ENCODE assay signal across 34 cellular contexts in genomic region chr9:128262687-128263086, GRCh38.
"Had no signal": no experiment of that assay in that cellular context is flagged by ENCODE, and none has a peak within 500 bp of the region (broad histone marks: within the 10 kb centered on the region; RNA-seq: fewer than 3 reads in every experiment).

No MANE protein-coding gene starts in this region.

- H3K4me1 Mint-ChIP-seq: activated B cell treated with CpG ODN at 0.5 μM for 24 hours; activated CD4-positive, alpha-beta memory T cell treated with anti-CD3 and anti-CD28 coated beads, Interleukin-2, amount 10 ng/mL, durations not matched to agents 7 days and 5 days; activated CD4-positive, alpha-beta T cell treated with anti-CD3 and anti-CD28 coated beads for 36 hours; activated CD4-positive, alpha-beta T cell treated with anti-CD3 and anti-CD28 coated beads, Interleukin-2, amount 10 ng/mL, durations not matched to agents 7 days and 5 days had no signal

- H3K4me3 Mint-ChIP-seq: activated B cell treated with CpG ODN at 0.5 μM for 24 hours; activated CD4-positive, alpha-beta memory T cell treated with anti-CD3 and anti-CD28 coated beads, Interleukin-2, amount 10 ng/mL, durations not matched to agents 7 days and 5 days; activated CD4-positive, alpha-beta T cell treated with anti-CD3 and anti-CD28 coated beads for 36 hours; activated CD4-positive, alpha-beta T cell treated with anti-CD3 and anti-CD28 coated beads, Interleukin-2, amount 10 ng/mL, durations not matched to agents 7 days and 5 days; activated naive CD8-positive, alpha-beta T cell; activated T-cell treated with anti-CD3 and anti-CD28 coated beads, Interleukin-2, amount 50 U/mL, for 24 hours; activated T-cell treated with anti-CD3 and anti-CD28 coated beads, Interleukin-2, amount 50 U/mL, for 72 hours; effector memory CD8-positive, alpha-beta T cell; T-helper 17 cell; T-helper 2 cell treated with Interferon-gamma antibody and Interleukin-4, amounts not matched to agents 5 μg/mL and 100 μg/mL, for 36 hours had no signal

- H3K27ac Mint-ChIP-seq: activated B cell treated with CpG ODN at 0.5 μM for 24 hours; activated CD4-positive, alpha-beta memory T cell treated with anti-CD3 and anti-CD28 coated beads, Interleukin-2, amount 10 ng/mL, durations not matched to agents 7 days and 5 days; activated CD4-positive, alpha-beta T cell treated with anti-CD3 and anti-CD28 coated beads for 36 hours; activated naive CD8-positive, alpha-beta T cell; activated T-cell treated with anti-CD3 and anti-CD28 coated beads, Interleukin-2, amount 50 U/mL, for 24 hours; T-helper 17 cell; T-helper 2 cell treated with Interferon-gamma antibody and Interleukin-4, amounts not matched to agents 5 μg/mL and 100 μg/mL, for 36 hours had no signal

- DNase-seq: activated B cell treated with CpG ODN at 0.5 μM for 24 hours; activated CD4-positive, alpha-beta memory T cell treated with anti-CD3 and anti-CD28 coated beads, Interleukin-2, amount 10 ng/mL, durations not matched to agents 7 days and 5 days; activated CD4-positive, alpha-beta T cell treated with anti-CD3 and anti-CD28 coated beads for 36 hours; activated CD4-positive, alpha-beta T cell treated with anti-CD3 and anti-CD28 coated beads, Interleukin-2, amount 10 ng/mL, durations not matched to agents 7 days and 5 days; activated CD4-positive, alpha-beta T cell treated with anti-CD3 and anti-CD28 coated beads, Interleukin-2, amount 50 U/mL, for 4 hours; activated CD8-positive, alpha-beta memory T cell treated with anti-CD3 and anti-CD28 coated beads, Interleukin-2, amount 50 U/mL, for 48 hours; activated gamma-delta T cell; activated naive CD4-positive, alpha-beta T cell treated with anti-CD3 and anti-CD28 coated beads, Interleukin-2, amount 50 U/mL, for 16 hours; activated naive CD4-positive, alpha-beta T cell treated with Interleukin-2 at 50 U/mL for 16 hours; activated T-cell treated with anti-CD3 and anti-CD28 coated beads for 4 hours; activated T-cell treated with anti-CD3 and anti-CD28 coated beads, Interleukin-2, amount 50 U/mL, for 24 hours; activated T-cell treated with anti-CD3 and anti-CD28 coated beads, Interleukin-2, amount 50 U/mL, for 72 hours; amygdala; aorta; body of pancreas; central memory CD4-positive, alpha-beta T cell; cortex of kidney; dermis blood vessel endothelial cell; effector CD4-positive, alpha-beta T cell; effector memory CD8-positive, alpha-beta T cell; erythroblast; foreskin fibroblast; head of caudate nucleus; T-helper 1 cell; T-helper 17 cell; T1000; WERI-Rb-1 had no signal

- ATAC-seq: activated CD4-positive, alpha-beta T cell treated with anti-CD3 and anti-CD28 coated beads for 36 hours; activated CD4-positive, CD25-positive, alpha-beta regulatory T cell treated with anti-CD3 and anti-CD28 coated beads, Interleukin-2, amount 50 U/mL, for 24 hours; activated T-cell treated with anti-CD3 and anti-CD28 coated beads, Interleukin-2, amount 50 U/mL, for 72 hours; body of pancreas; effector memory CD8-positive, alpha-beta T cell; T-helper 17 cell had no signal

- H3K27me3 ChIP-seq: body of pancreas, breast epithelium, cardiac muscle cell had no signal

- H3K4me1 ChIP-seq: body of pancreas, breast epithelium had no signal

- H3K9me3 Mint-ChIP-seq: activated B cell treated with CpG ODN at 0.5 μM for 24 hours; activated CD4-positive, alpha-beta memory T cell treated with anti-CD3 and anti-CD28 coated beads, Interleukin-2, amount 10 ng/mL, durations not matched to agents 7 days and 5 days; activated CD4-positive, alpha-beta T cell treated with anti-CD3 and anti-CD28 coated beads, Interleukin-2, amount 10 ng/mL, durations not matched to agents 7 days and 5 days; activated T-cell treated with anti-CD3 and anti-CD28 coated beads, Interleukin-2, amount 50 U/mL, for 24 hours; activated T-cell treated with anti-CD3 and anti-CD28 coated beads, Interleukin-2, amount 50 U/mL, for 72 hours; effector memory CD8-positive, alpha-beta T cell; T-helper 2 cell treated with Interferon-gamma antibody and Interleukin-4, amounts not matched to agents 5 μg/mL and 100 μg/mL, for 36 hours had no signal

- H3K4me3 ChIP-seq: body of pancreas, breast epithelium, cardiac muscle cell had no signal

- H3K9me3 ChIP-seq: body of pancreas, breast epithelium had no signal

- H3K27ac ChIP-seq: body of pancreas, breast epithelium, cardiac muscle cell, WERI-Rb-1 had no signal

- H3K27me3 Mint-ChIP-seq: activated B cell treated with CpG ODN at 0.5 μM for 24 hours; activated CD4-positive, alpha-beta memory T cell treated with anti-CD3 and anti-CD28 coated beads, Interleukin-2, amount 10 ng/mL, durations not matched to agents 7 days and 5 days; activated CD4-positive, alpha-beta T cell treated with anti-CD3 and anti-CD28 coated beads for 36 hours; activated CD4-positive, alpha-beta T cell treated with anti-CD3 and anti-CD28 coated beads, Interleukin-2, amount 10 ng/mL, durations not matched to agents 7 days and 5 days; activated naive CD8-positive, alpha-beta T cell; activated T-cell treated with anti-CD3 and anti-CD28 coated beads, Interleukin-2, amount 50 U/mL, for 24 hours; effector memory CD8-positive, alpha-beta T cell; T-helper 17 cell had no signal

- FAIRE-seq: colon, frontal cortex had no signal
